In the genomic region with DNA sequence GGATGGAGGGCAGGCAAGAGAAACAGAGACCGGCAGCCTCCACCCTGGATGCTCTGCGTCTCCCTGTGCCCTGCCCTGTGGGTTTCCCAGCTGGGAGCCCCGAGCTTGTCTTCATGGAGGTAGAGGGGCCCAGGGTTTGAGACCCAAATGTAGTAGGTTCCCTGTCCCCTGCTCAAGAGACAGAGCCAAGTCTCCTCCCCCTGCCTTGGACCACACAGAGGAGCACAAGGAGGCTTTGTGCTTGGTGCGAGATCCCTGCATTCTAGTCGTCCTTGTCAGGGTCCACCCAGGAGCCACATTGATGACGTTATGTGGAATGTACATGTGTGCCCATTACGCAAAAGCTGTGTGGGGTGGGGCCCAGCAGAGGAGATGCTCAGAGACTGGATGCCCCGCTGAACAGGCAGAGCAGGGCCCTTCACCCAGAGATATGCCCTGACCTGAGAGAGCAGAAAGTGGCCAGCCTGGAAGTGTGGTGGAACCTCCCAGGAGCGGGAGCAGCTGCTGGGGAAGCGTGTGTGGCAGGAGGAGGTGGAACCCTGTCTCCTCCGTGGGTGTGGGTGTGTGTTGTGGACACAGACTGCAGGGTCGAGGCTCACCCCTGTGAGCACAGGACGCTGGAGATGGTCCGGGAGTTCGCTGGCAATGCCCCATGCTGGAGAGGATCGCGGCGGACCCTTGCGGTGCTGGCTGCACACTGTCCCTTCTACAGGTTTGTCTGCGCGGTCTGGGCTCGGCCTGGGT, we compare ENCODE assay signal across 19 cellular contexts. TPM values are rescaled to one million over a fixed set of nuclear protein-coding genes. Genes with fewer than 3 reads are reported as not detected.
"Had no signal": no experiment of that assay in that cellular context is flagged by ENCODE, and none has a peak within 500 bp of the region (broad histone marks: within the 10 kb centered on the region; RNA-seq: fewer than 3 reads in every experiment).

No MANE protein-coding gene starts in this region.

- FAIRE-seq: colon had no signal

- H3K9me3 ChIP-seq: esophagus squamous epithelium, sigmoid colon, SK-N-SH had no signal

- ATAC-seq: activated CD4-positive, CD25-positive, alpha-beta regulatory T cell treated with anti-CD3 and anti-CD28 coated beads, Interleukin-2, amount 50 U/mL, for 24 hours; T-cell had no signal

- DNase-seq: activated CD4-positive, alpha-beta T cell treated with anti-CD3 and anti-CD28 coated beads, Interleukin-2, amount 50 U/mL, for 1 hour; activated naive CD4-positive, alpha-beta T cell treated with anti-CD3 and anti-CD28 coated beads, Interleukin-2, amount 50 U/mL, for 16 hours; esophagus squamous epithelium; hippocampal formation; mesendoderm; sigmoid colon; SK-N-SH; stimulated activated CD4-positive, alpha-beta T cell treated with anti-CD3 and anti-CD28 coated beads, Interleukin-1b, Interleukin-23, amount 100 ng/mL, for 48 hours; substantia nigra; T-cell; T1000 had no signal

- H3K27me3 Mint-ChIP-seq: type B pancreatic cell had no signal

- H3K27ac Mint-ChIP-seq: nephron, T-cell, type B pancreatic cell had no signal

- H3K4me1 Mint-ChIP-seq: nephron, T-cell had no signal

- H3K4me3 ChIP-seq: esophagus squamous epithelium, sigmoid colon had no signal

- H3K9me3 Mint-ChIP-seq: nephron, T-cell, type B pancreatic cell had no signal

- H3K4me3 Mint-ChIP-seq: nephron, T-cell, type B pancreatic cell had no signal

- H3K4me1 ChIP-seq: sigmoid colon had no signal

- H3K27ac ChIP-seq: esophagus squamous epithelium, sigmoid colon had no signal

- H3K36me3 ChIP-seq: esophagus squamous epithelium, sigmoid colon had no signal

- H3K4me2 ChIP-seq: SK-N-SH had no signal

- H3K36me3 Mint-ChIP-seq: T-cell, type B pancreatic cell had no signal

- H3K27me3 ChIP-seq: esophagus squamous epithelium, sigmoid colon had no signal

RNA-seq across cellular contexts. Expression of a gene that starts 39.3 kb away (rescaled TPM):
- total RNA-seq: activated CD8-positive, alpha-beta memory T cell treated with anti-CD3 and anti-CD28 coated beads for 36 hours; glomerular endothelial cell; pulmonary artery endothelial cell; T-cell had no signal
- polyA plus RNA-seq: liver, SK-N-SH had no signal
